Comparison of ENCODE assay signal across 31 cellular contexts in the genomic region with DNA sequence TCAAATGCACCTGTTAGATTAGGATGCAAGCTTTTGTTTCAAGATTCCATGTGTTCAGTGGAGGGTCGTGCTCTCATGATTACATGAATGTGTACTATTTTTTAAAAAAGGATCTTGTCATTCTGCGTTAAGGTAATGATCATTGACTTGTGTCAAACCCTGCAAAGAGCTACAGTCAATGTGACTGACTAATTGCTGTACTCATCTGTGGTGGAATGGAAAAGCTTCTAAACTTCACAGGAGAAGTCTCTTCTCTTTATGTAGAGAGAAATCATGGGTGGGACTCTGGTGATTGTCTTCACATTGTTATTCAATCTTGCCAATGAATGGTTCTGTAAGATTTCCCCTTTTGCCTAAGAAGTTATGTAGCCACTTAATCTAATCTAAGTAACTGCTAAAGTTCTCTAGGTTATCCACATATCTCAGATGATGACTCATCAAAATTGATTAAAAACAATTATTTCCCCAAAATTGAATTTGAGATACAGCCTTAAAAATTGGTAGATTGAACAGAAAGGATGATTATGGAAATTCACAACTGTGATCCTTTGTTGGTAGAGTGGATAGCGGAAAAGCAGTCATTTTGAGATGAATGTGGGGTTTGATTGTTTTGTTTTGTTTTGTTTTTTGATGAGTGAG.
"Had no signal": no experiment of that assay in that cellular context is flagged by ENCODE, and none has a peak within 500 bp of the region (broad histone marks: within the 10 kb centered on the region; RNA-seq: fewer than 3 reads in every experiment).

No MANE protein-coding gene starts in this region.

- H3K27ac Mint-ChIP-seq: activated CD8-positive, alpha-beta T cell treated with anti-CD3 and anti-CD28 coated beads for 36 hours; activated naive CD4-positive, alpha-beta T cell treated with anti-CD3 and anti-CD28 coated beads for 36 hours; nephron; stimulated activated naive B cell treated with anti-CD40 and anti-IgM and Interleukin-4, amounts not matched to agents 10 μg/mL and 1 μg/mL and 100 μg/mL, for 72 hours; T-helper 1 cell treated with Interleukin-12 subunit alpha and Interleukin-12 subunit beta and Interleukin-4 antibody, amounts not matched to agents 30 μg/mL and 1 μg/mL, for 36 hours had no signal

- H3K36me3 Mint-ChIP-seq: stimulated activated naive B cell treated with anti-CD40 and anti-IgM and Interleukin-4, amounts not matched to agents 10 μg/mL and 1 μg/mL and 100 μg/mL, for 72 hours had no signal

- H3K4me3 ChIP-seq: colonic mucosa, esophagus squamous epithelium, left ventricle myocardium inferior, psoas muscle, smooth muscle cell, suprapubic skin, tibial nerve had no signal

- H3K27me3 Mint-ChIP-seq: activated CD8-positive, alpha-beta T cell treated with anti-CD3 and anti-CD28 coated beads for 36 hours; stimulated activated naive B cell treated with anti-CD40 and anti-IgM and Interleukin-4, amounts not matched to agents 10 μg/mL and 1 μg/mL and 100 μg/mL, for 72 hours had no signal

- H3K36me3 ChIP-seq: colonic mucosa, esophagus squamous epithelium, left ventricle myocardium inferior, neutrophil, suprapubic skin, tibial nerve had no signal

- H3K4me3 Mint-ChIP-seq: activated CD8-positive, alpha-beta T cell treated with anti-CD3 and anti-CD28 coated beads for 36 hours; activated naive CD4-positive, alpha-beta T cell treated with anti-CD3 and anti-CD28 coated beads for 36 hours; nephron; stimulated activated naive B cell treated with anti-CD40 and anti-IgM and Interleukin-4, amounts not matched to agents 10 μg/mL and 1 μg/mL and 100 μg/mL, for 72 hours; T-helper 1 cell treated with Interleukin-12 subunit alpha and Interleukin-12 subunit beta and Interleukin-4 antibody, amounts not matched to agents 30 μg/mL and 1 μg/mL, for 36 hours had no signal

- H3K9me3 ChIP-seq: colonic mucosa, esophagus squamous epithelium, left ventricle myocardium inferior, neutrophil, psoas muscle, suprapubic skin, tibial nerve had no signal

- H3K27me3 ChIP-seq: colonic mucosa, esophagus squamous epithelium, neutrophil, suprapubic skin, tibial nerve had no signal

- H3K27ac ChIP-seq: colonic mucosa, epithelial cell of prostate, esophagus squamous epithelium, left ventricle myocardium inferior, neutrophil, psoas muscle, suprapubic skin, tibial nerve, VCaP had no signal

- H3K4me2 ChIP-seq: smooth muscle cell had no signal

- DNase-seq: activated CD4-positive, alpha-beta T cell treated with anti-CD3 and anti-CD28 coated beads, Interleukin-2, amount 50 U/mL, for 1 hour; activated CD4-positive, CD25-positive, alpha-beta regulatory T cell treated with anti-CD3 and anti-CD28 coated beads, Interleukin-2, amount 50 U/mL, for 72 hours; activated CD8-positive, alpha-beta T cell treated with anti-CD3 and anti-CD28 coated beads for 36 hours; activated effector memory CD4-positive, alpha-beta T cell treated with Interleukin-2 at 50 U/mL for 16 hours; activated naive CD4-positive, alpha-beta T cell treated with anti-CD3 and anti-CD28 coated beads for 36 hours; activated T-cell treated with anti-CD3 and anti-CD28 coated beads, Interleukin-2, amount 50 U/mL, for 48 hours; amygdala; colonic mucosa; effector CD8-positive, alpha-beta T cell; esophagus squamous epithelium; foreskin melanocyte; glutamatergic neuron; islet precursor cell; left ventricle myocardium inferior; psoas muscle; stimulated activated CD4-positive, alpha-beta T cell treated with anti-CD3 and anti-CD28 coated beads, Interleukin-1b, Interleukin-23, amount 100 ng/mL, for 48 hours; stimulated activated CD4-positive, alpha-beta T cell treated with anti-CD3 and anti-CD28 coated beads, Interleukin-4, amount 100 ng/mL, for 4 hours; stimulated activated CD8-positive, alpha-beta memory T cell treated with anti-CD3 and anti-CD28 coated beads, Interleukin-4, amount 100 ng/mL, for 48 hours; stimulated activated naive B cell treated with anti-CD40 and anti-IgM and Interleukin-4, amounts not matched to agents 10 μg/mL and 1 μg/mL and 100 μg/mL, for 72 hours; T-helper 9 cell had no signal

- FAIRE-seq: bronchial epithelial cell, endometrium, TTC549 had no signal

- H3K4me1 ChIP-seq: colonic mucosa, esophagus squamous epithelium, left ventricle myocardium inferior, psoas muscle, suprapubic skin, tibial nerve had no signal

- H3K9me3 Mint-ChIP-seq: activated CD8-positive, alpha-beta T cell treated with anti-CD3 and anti-CD28 coated beads for 36 hours; activated naive CD4-positive, alpha-beta T cell treated with anti-CD3 and anti-CD28 coated beads for 36 hours; stimulated activated naive B cell treated with anti-CD40 and anti-IgM and Interleukin-4, amounts not matched to agents 10 μg/mL and 1 μg/mL and 100 μg/mL, for 72 hours; T-helper 1 cell treated with Interleukin-12 subunit alpha and Interleukin-12 subunit beta and Interleukin-4 antibody, amounts not matched to agents 30 μg/mL and 1 μg/mL, for 36 hours had no signal

- ATAC-seq: activated CD8-positive, alpha-beta T cell treated with anti-CD3 and anti-CD28 coated beads for 36 hours; psoas muscle had no signal
